33 cellular contexts compared by ENCODE assay signal in the genomic region with DNA sequence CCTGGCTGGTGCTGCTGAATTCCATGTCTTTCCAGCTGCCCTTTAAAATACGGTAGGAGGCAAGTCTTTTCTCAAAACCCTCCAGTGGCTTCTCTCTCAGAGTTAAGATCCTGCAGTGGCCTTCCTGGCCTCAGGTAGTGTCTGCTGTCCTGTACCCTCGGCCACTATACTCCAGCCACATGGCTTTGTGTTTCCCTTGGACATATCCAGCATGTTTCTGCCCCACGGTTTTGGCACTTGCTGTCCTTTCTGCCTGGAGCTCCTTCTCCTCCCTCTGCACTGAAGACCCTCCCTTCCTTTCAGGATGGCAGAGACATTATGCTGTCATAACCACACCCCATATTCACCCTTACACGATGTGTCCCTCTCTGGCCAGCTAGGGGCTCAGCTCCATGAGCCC.
"Had no signal": no experiment of that assay in that cellular context is flagged by ENCODE, and none has a peak within 500 bp of the region (broad histone marks: within the 10 kb centered on the region; RNA-seq: fewer than 3 reads in every experiment).

No MANE protein-coding gene starts in this region.

- H3K27me3 Mint-ChIP-seq: activated CD4-positive, alpha-beta T cell treated with anti-CD3 and anti-CD28 coated beads, Interleukin-2, amount 10 ng/mL, durations not matched to agents 24 days and 14 days had no signal

- H3K4me1 Mint-ChIP-seq: activated CD4-positive, alpha-beta memory T cell treated with anti-CD3 and anti-CD28 coated beads, Interleukin-2, amount 10 ng/mL, durations not matched to agents 7 days and 5 days; activated CD4-positive, alpha-beta T cell treated with anti-CD3 and anti-CD28 coated beads for 36 hours; activated CD4-positive, alpha-beta T cell treated with anti-CD3 and anti-CD28 coated beads, Interleukin-2, amount 10 ng/mL, durations not matched to agents 24 days and 14 days; activated naive CD4-positive, alpha-beta T cell treated with anti-CD3 and anti-CD28 coated beads, Interleukin-2, amount 50 U/mL, for 24 hours; activated naive CD8-positive, alpha-beta T cell treated with anti-CD3 and anti-CD28 coated beads for 36 hours; activated naive CD8-positive, alpha-beta T cell treated with anti-CD3 and anti-CD28 coated beads, Interleukin-2, amount 50 U/mL, for 24 hours; brain had no signal

- H3K36me3 ChIP-seq: adrenal gland, ascending aorta, breast epithelium, cardiac muscle cell, colonic mucosa, gastrocnemius medialis, WERI-Rb-1 had no signal

- H3K4me1 ChIP-seq: adrenal gland, ascending aorta, breast epithelium, colonic mucosa, foreskin keratinocyte, gastrocnemius medialis had no signal

- ATAC-seq: activated CD4-positive, alpha-beta T cell treated with anti-CD3 and anti-CD28 coated beads for 36 hours; activated naive CD8-positive, alpha-beta T cell treated with anti-CD3 and anti-CD28 coated beads, Interleukin-2, amount 50 U/mL, for 24 hours; activated T-cell treated with anti-CD3 and anti-CD28 coated beads, Interleukin-2, amount 50 U/mL, for 4 hours; esophagus mucosa; foreskin keratinocyte; gastrocnemius medialis; T-helper 17 cell had no signal

- H3K9me3 Mint-ChIP-seq: activated CD4-positive, alpha-beta memory T cell treated with anti-CD3 and anti-CD28 coated beads, Interleukin-2, amount 10 ng/mL, durations not matched to agents 7 days and 5 days; activated CD4-positive, alpha-beta T cell treated with anti-CD3 and anti-CD28 coated beads, Interleukin-2, amount 10 ng/mL, durations not matched to agents 24 days and 14 days; activated naive CD4-positive, alpha-beta T cell treated with anti-CD3 and anti-CD28 coated beads, Interleukin-2, amount 50 U/mL, for 24 hours; activated T-cell treated with anti-CD3 and anti-CD28 coated beads, Interleukin-2, amount 50 U/mL, for 4 hours; activated T-helper 1 cell treated with anti-CD3 and anti-CD28 coated beads, Interleukin-12 subunit alpha, Interleukin-12 subunit beta, Interleukin-2, Interleukin-4 antibody, amounts not matched to agents 30 ng/mL and 10 ng/mL and 1 ng/mL, durations not matched to agents 14 hours and 24 hours and 36 hours; activated T-helper 2 cell treated with anti-CD3 and anti-CD28 coated beads, Interferon-gamma antibody, Interleukin-2, Interleukin-4, amounts not matched to agents 10 μg/mL and 5 μg/mL and 100 μg/mL, durations not matched to agents 14 hours and 24 hours and 36 hours had no signal

- H3K9me3 ChIP-seq: adrenal gland, ascending aorta, breast epithelium, colonic mucosa, gastrocnemius medialis had no signal

- H3K27me3 ChIP-seq: adrenal gland, ascending aorta, breast epithelium, cardiac muscle cell, colonic mucosa, foreskin keratinocyte had no signal

- H3K36me3 Mint-ChIP-seq: activated naive CD4-positive, alpha-beta T cell treated with anti-CD3 and anti-CD28 coated beads, Interleukin-2, amount 50 U/mL, for 24 hours; activated naive CD8-positive, alpha-beta T cell treated with anti-CD3 and anti-CD28 coated beads for 36 hours; brain had no signal

- DNase-seq: activated CD4-positive, alpha-beta memory T cell treated with anti-CD3 and anti-CD28 coated beads, Interleukin-2, amount 10 ng/mL, durations not matched to agents 7 days and 5 days; activated CD4-positive, alpha-beta T cell treated with anti-CD3 and anti-CD28 coated beads for 36 hours; activated CD4-positive, alpha-beta T cell treated with anti-CD3 and anti-CD28 coated beads, Interleukin-2, amount 10 ng/mL, durations not matched to agents 24 days and 14 days; activated CD4-positive, alpha-beta T cell treated with anti-CD3 and anti-CD28 coated beads, Interleukin-2, amount 50 U/mL, for 4 hours; activated CD4-positive, CD25-positive, alpha-beta regulatory T cell; activated CD4-positive, CD25-positive, alpha-beta regulatory T cell treated with anti-CD3 and anti-CD28 coated beads, Interleukin-2, amount 50 U/mL, for 72 hours; activated effector memory CD4-positive, alpha-beta T cell treated with anti-CD3 and anti-CD28 coated beads, Interleukin-2, amount 50 U/mL, for 16 hours; activated naive CD4-positive, alpha-beta T cell treated with anti-CD3 and anti-CD28 coated beads for 36 hours; activated naive CD8-positive, alpha-beta T cell treated with anti-CD3 and anti-CD28 coated beads for 36 hours; activated naive CD8-positive, alpha-beta T cell treated with anti-CD3 and anti-CD28 coated beads, Interleukin-2, amount 50 U/mL, for 24 hours; activated T-cell treated with anti-CD3 and anti-CD28 coated beads for 4 hours; activated T-cell treated with anti-CD3 and anti-CD28 coated beads, Interleukin-2, amount 50 U/mL, for 4 hours; adrenal gland; amygdala; central memory CD4-positive, alpha-beta T cell; cerebellar nuclear complex; colonic mucosa; effector CD8-positive, alpha-beta T cell; foreskin keratinocyte; gastrocnemius medialis; T-helper 1 cell; T-helper 17 cell; T1000; WERI-Rb-1 had no signal

- H3K4me3 Mint-ChIP-seq: activated CD4-positive, alpha-beta memory T cell treated with anti-CD3 and anti-CD28 coated beads, Interleukin-2, amount 10 ng/mL, durations not matched to agents 7 days and 5 days; activated CD4-positive, alpha-beta T cell treated with anti-CD3 and anti-CD28 coated beads for 36 hours; activated CD4-positive, alpha-beta T cell treated with anti-CD3 and anti-CD28 coated beads, Interleukin-2, amount 10 ng/mL, durations not matched to agents 24 days and 14 days; activated naive CD4-positive, alpha-beta T cell treated with anti-CD3 and anti-CD28 coated beads for 36 hours; activated naive CD4-positive, alpha-beta T cell treated with anti-CD3 and anti-CD28 coated beads, Interleukin-2, amount 50 U/mL, for 24 hours; activated naive CD8-positive, alpha-beta T cell treated with anti-CD3 and anti-CD28 coated beads for 36 hours; activated naive CD8-positive, alpha-beta T cell treated with anti-CD3 and anti-CD28 coated beads, Interleukin-2, amount 50 U/mL, for 24 hours; activated T-cell treated with anti-CD3 and anti-CD28 coated beads, Interleukin-2, amount 50 U/mL, for 4 hours; activated T-helper 1 cell treated with anti-CD3 and anti-CD28 coated beads, Interleukin-12 subunit alpha, Interleukin-12 subunit beta, Interleukin-2, Interleukin-4 antibody, amounts not matched to agents 30 ng/mL and 10 ng/mL and 1 ng/mL, durations not matched to agents 14 hours and 24 hours and 36 hours; brain; T-helper 17 cell; T-helper 2 cell treated with Interferon-gamma antibody and Interleukin-4, amounts not matched to agents 5 μg/mL and 100 μg/mL, for 36 hours had no signal

- H3K4me3 ChIP-seq: adrenal gland, ascending aorta, breast epithelium, cardiac muscle cell, colonic mucosa, gastrocnemius medialis had no signal

- H3K27ac Mint-ChIP-seq: activated CD4-positive, alpha-beta memory T cell treated with anti-CD3 and anti-CD28 coated beads, Interleukin-2, amount 10 ng/mL, durations not matched to agents 7 days and 5 days; activated CD4-positive, alpha-beta T cell treated with anti-CD3 and anti-CD28 coated beads for 36 hours; activated CD4-positive, alpha-beta T cell treated with anti-CD3 and anti-CD28 coated beads, Interleukin-2, amount 10 ng/mL, durations not matched to agents 24 days and 14 days; activated naive CD4-positive, alpha-beta T cell treated with anti-CD3 and anti-CD28 coated beads for 36 hours; activated naive CD4-positive, alpha-beta T cell treated with anti-CD3 and anti-CD28 coated beads, Interleukin-2, amount 50 U/mL, for 24 hours; activated naive CD8-positive, alpha-beta T cell treated with anti-CD3 and anti-CD28 coated beads for 36 hours; activated naive CD8-positive, alpha-beta T cell treated with anti-CD3 and anti-CD28 coated beads, Interleukin-2, amount 50 U/mL, for 24 hours; activated T-helper 1 cell treated with anti-CD3 and anti-CD28 coated beads, Interleukin-12 subunit alpha, Interleukin-12 subunit beta, Interleukin-2, Interleukin-4 antibody, amounts not matched to agents 30 ng/mL and 10 ng/mL and 1 ng/mL, durations not matched to agents 14 hours and 24 hours and 36 hours; activated T-helper 2 cell treated with anti-CD3 and anti-CD28 coated beads, Interferon-gamma antibody, Interleukin-2, Interleukin-4, amounts not matched to agents 10 μg/mL and 5 μg/mL and 100 μg/mL, durations not matched to agents 14 hours and 24 hours and 36 hours; T-helper 17 cell; T-helper 2 cell treated with Interferon-gamma antibody and Interleukin-4, amounts not matched to agents 5 μg/mL and 100 μg/mL, for 36 hours had no signal

- H3K27ac ChIP-seq: adrenal gland, ascending aorta, breast epithelium, cardiac muscle cell, colonic mucosa, foreskin keratinocyte, gastrocnemius medialis, WERI-Rb-1 had no signal
